Comparison of ENCODE assay signal across 13 cellular contexts in genomic region chr6:49453221-49453620, GRCh38. TPM values are rescaled to one million over a fixed set of nuclear protein-coding genes. Genes with fewer than 3 reads are reported as not detected.
DNase-seq lines count a peak whose midpoint lies in the region; ATAC-seq, FAIRE-seq and TF ChIP-seq lines count a peak whose summit lies in the region.
"Had no signal": no experiment of that assay in that cellular context is flagged by ENCODE, and none has a peak within 500 bp of the region (broad histone marks: within the 10 kb centered on the region; RNA-seq: fewer than 3 reads in every experiment).

No MANE protein-coding gene starts in this region.

- H3K4me3 ChIP-seq in MM.1S (ENCODE audit: low read length) (no peak overlapping the region), bronchial epithelial cell (ENCODE audit: low read depth, low read length) (no peak overlapping the region), H7 (ENCODE audit: insufficient read depth, low read depth, low read length) (no peak overlapping the region)

- H3K36me3 Mint-ChIP-seq in nephron (ENCODE audit: low read depth) = peaks cover 40% of the 10 kb centered on the region

- peaks cover 16% of the 10 kb centered on the region for H3K79me2 ChIP-seq in MM.1S (ENCODE audit: low read length)

- H3K27me3 ChIP-seq in MM.1S (replicated peaks; ENCODE audit: insufficient read depth, low read length) (no peaks in the 10 kb centered on the region), bronchial epithelial cell (ENCODE audit: control insufficient read depth, insufficient read depth, low read length) (no peaks in the 10 kb centered on the region), H7 (ENCODE audit: control insufficient read depth, insufficient read depth, low read length) (no peaks in the 10 kb centered on the region)

- H3K4me2 ChIP-seq in MM.1S (ENCODE audit: low read depth, low read length) = no peak overlapping the region

- TF ChIP-seq CTCF in MM.1S (IDR thresholded peaks at IDR 0.05; ENCODE audit: low read length) = no peak
- peak; percentile 19 for TF ChIP-seq CTCF in bronchial epithelial cell (IDR thresholded peaks at IDR 0.05; ENCODE audit: insufficient read depth, low read length, severe bottlenecking)
- TF ChIP-seq CTCF in nephron (IDR thresholded peaks at IDR 0.05; ENCODE audit: unreplicated experiment in 3 of 3) = peak; percentile 30 to 57 (median 34)

- no peak overlapping the region for H2AFZ ChIP-seq in MM.1S (ENCODE audit: low read length)

- no peaks in the 10 kb centered on the region for H3K27me3 Mint-ChIP-seq in nephron (ENCODE audit: low read depth)

- no peak for ATAC-seq in GM21825 (IDR thresholded peaks at IDR 0.05; ENCODE audit: unreplicated experiment)
- ATAC-seq: activated naive CD4-positive, alpha-beta T cell treated with anti-CD3 and anti-CD28 coated beads, Interleukin-2, amount 50 U/mL, for 72 hours had no signal

- no peaks in the 10 kb centered on the region for H3K9me2 ChIP-seq in MM.1S (replicated peaks; ENCODE audit: insufficient read depth, low read length)

- no peak overlapping the region for H3K27ac ChIP-seq in MM.1S (ENCODE audit: low read length)

- no peaks in the 10 kb centered on the region for H4K20me1 ChIP-seq in MM.1S (ENCODE audit: insufficient read depth, low read length)

- peaks cover 19% of the 10 kb centered on the region for H3F3A ChIP-seq in MM.1S (ENCODE audit: insufficient read depth, low read length)

- no peaks in the 10 kb centered on the region for H3K4me1 Mint-ChIP-seq in nephron

- H3K9ac ChIP-seq in MM.1S (ENCODE audit: low read length) = no peak overlapping the region

- no peaks in the 10 kb centered on the region for H3K9me3 Mint-ChIP-seq in nephron
- H3K9me3 Mint-ChIP-seq: activated naive CD4-positive, alpha-beta T cell treated with anti-CD3 and anti-CD28 coated beads, Interleukin-2, amount 50 U/mL, for 72 hours had no signal

- peaks cover 11% of the 10 kb centered on the region; the same call in 1 of the 2 replicates for H3K4me1 ChIP-seq in MM.1S (ENCODE audit: low read length)

- H3K36me3 ChIP-seq in MM.1S (replicated peaks; ENCODE audit: insufficient read depth, low read length) (no peaks in the 10 kb centered on the region; the same call in 1 of the 2 replicates), bronchial epithelial cell (ENCODE audit: control insufficient read depth, insufficient read depth, low read length) (peaks cover 3% of the 10 kb centered on the region), H7 (replicated peaks; ENCODE audit: control insufficient read depth, insufficient read depth, low read length) (no peaks in the 10 kb centered on the region; the same call in 1 of the 2 replicates)

- no peak for FAIRE-seq in bronchial epithelial cell (lab: Jason Lieb, UNC)

- H3K27ac Mint-ChIP-seq in nephron = no peak overlapping the region
- H3K27ac Mint-ChIP-seq: activated naive CD4-positive, alpha-beta T cell treated with anti-CD3 and anti-CD28 coated beads, Interleukin-2, amount 50 U/mL, for 72 hours had no signal

- no peaks in the 10 kb centered on the region for H3K9me3 ChIP-seq in MM.1S (replicated peaks; ENCODE audit: insufficient read depth, low read length)

- H3K4me3 Mint-ChIP-seq in nephron = no peak overlapping the region

- DNase-seq in DMS 273 (lab: John Stamatoyannopoulos, UW; ENCODE audit: unreplicated experiment) = peak; percentile 9
- no peak for DNase-seq in DMS 273 treated with DMSO at 0.1 percent for 48 hours (lab: John Stamatoyannopoulos, UW)
- peak; percentile 12 for DNase-seq in MM.1S
- DNase-seq in bronchial epithelial cell (ENCODE audit: low read depth) = peak; percentile 25
- no peak for DNase-seq in OCI-M2 (lab: John Stamatoyannopoulos, UW; ENCODE audit: unreplicated experiment)
- no peak for DNase-seq in H7
- DNase-seq: 8988T, hippocampal formation, NCI-H1417 treated with DMSO at 0.1 percent for 48 hours had no signal

RNA-seq across cellular contexts. Expression of gene MMUT, which starts 9.8 kb away (rescaled TPM):
- total RNA-seq in bronchial epithelial cell = 16.8 and 19.7 TPM in 2 replicates
- 12.5 and 15.0 TPM in 2 replicates for total RNA-seq in H7 (2014; rRNA removed; shearing (Covaris generic))

RNA-seq across cellular contexts. Expression of gene CENPQ, which starts 9.9 kb away (rescaled TPM):
- 1.7 and 2.4 TPM in 2 replicates for total RNA-seq in bronchial epithelial cell
- total RNA-seq in H7 (2014; rRNA removed; shearing (Covaris generic)) = 16.5 and 28.6 TPM in 2 replicates

RNA-seq across cellular contexts. Expression of gene GLYATL3, which starts 46.5 kb away (rescaled TPM):
- total RNA-seq in bronchial epithelial cell = 0.26 TPM in 1 of 2 replicates, not detected in the other
- total RNA-seq in H7 (2014; rRNA removed; shearing (Covaris generic)) = not detected in 2 replicates
- total RNA-seq: activated naive CD4-positive, alpha-beta T cell treated with anti-CD3 and anti-CD28 coated beads, Interleukin-2, amount 50 U/mL, for 72 hours; T-helper 2 cell treated with Interferon-gamma antibody and Interleukin-4, amounts not matched to agents 100 ng/mL and 5 ng/mL, for 36 hours had no signal

Comparison
In these comparisons a context has a peak if more than half of its experiments do, and no peak if none do; other contexts are left out.
1. DNase-seq: peak in DMS 273 (single experiment), MM.1S (single experiment) and bronchial epithelial cell (single experiment); none in DMS 273 treated with DMSO at 0.1 percent for 48 hours (single experiment), OCI-M2 (single experiment) and H7 (single experiment).